In the genomic region with DNA sequence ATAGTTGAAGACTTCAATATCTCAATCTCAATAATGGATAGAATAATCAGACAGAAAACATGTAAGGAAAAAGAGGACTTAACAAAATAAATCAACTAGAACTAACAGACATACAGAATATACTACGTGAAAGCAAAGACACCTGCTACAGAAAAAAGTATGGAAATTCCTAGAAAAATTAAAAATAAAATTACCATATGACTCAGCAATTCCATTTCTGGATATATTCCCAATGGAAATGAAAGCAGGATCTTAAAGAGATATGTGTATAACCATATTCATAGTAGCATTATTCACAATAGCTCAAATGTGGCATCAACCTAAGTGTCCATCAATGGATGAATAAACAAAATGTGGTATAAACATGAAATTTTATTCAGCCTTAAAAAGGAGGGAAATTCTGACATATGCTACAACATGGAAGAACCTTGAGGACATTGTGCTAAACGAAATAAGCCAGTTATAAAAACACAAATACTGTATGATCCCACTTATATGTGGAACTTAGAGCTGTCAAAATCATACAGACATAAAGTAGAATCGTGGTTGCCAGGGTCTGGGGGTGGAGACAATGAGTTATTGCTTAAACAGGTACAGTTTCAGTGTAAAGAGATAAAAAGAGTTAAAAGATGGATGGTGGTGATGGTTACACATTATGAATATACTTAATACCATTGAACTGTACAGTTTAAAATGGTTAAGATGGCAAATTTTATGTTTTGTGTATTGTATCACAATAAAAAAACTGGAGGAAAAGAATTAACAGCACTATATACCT, we compare ENCODE assay signal across 2 cellular contexts.
TF ChIP-seq lines count a peak whose summit lies in the region.

No MANE protein-coding gene starts in this region.

TF ChIP-seq in GM12878, 131 proteins besides CTCF, POLR2A, EP300 and RAD21:
- TF ChIP-seq, protein P1, sequence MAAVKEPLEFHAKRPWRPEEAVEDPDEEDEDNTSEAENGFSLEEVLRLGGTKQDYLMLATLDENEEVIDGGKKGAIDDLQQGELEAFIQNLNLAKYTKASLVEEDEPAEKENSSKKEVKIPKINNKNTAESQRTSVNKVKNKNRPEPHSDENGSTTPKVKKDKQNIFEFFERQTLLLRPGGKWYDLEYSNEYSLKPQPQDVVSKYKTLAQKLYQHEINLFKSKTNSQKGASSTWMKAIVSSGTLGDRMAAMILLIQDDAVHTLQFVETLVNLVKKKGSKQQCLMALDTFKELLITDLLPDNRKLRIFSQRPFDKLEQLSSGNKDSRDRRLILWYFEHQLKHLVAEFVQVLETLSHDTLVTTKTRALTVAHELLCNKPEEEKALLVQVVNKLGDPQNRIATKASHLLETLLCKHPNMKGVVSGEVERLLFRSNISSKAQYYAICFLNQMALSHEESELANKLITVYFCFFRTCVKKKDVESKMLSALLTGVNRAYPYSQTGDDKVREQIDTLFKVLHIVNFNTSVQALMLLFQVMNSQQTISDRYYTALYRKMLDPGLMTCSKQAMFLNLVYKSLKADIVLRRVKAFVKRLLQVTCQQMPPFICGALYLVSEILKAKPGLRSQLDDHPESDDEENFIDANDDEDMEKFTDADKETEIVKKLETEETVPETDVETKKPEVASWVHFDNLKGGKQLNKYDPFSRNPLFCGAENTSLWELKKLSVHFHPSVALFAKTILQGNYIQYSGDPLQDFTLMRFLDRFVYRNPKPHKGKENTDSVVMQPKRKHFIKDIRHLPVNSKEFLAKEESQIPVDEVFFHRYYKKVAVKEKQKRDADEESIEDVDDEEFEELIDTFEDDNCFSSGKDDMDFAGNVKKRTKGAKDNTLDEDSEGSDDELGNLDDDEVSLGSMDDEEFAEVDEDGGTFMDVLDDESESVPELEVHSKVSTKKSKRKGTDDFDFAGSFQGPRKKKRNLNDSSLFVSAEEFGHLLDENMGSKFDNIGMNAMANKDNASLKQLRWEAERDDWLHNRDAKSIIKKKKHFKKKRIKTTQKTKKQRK (IDR thresholded peaks at IDR 0.05; ENCODE audit: low read depth, low read length) = no peak
- TF ChIP-seq ZNF207 (IDR thresholded peaks at IDR 0.05; ENCODE audit: borderline replicate concordance) (no peak), ATF7 (IDR thresholded peaks at IDR 0.05; ENCODE audit: low read depth) (no peak), RBBP5 (conservative IDR thresholded peaks at IDR 0.05) (no peak), HDGF (IDR thresholded peaks at IDR 0.05) (no peak), MYC (IDR thresholded peaks at IDR 0.05; ENCODE audit: insufficient read depth, insufficient read length, insufficient replicate concordance, low read length, severe bottlenecking) (no peak), SUZ12 (IDR thresholded peaks at IDR 0.05; ENCODE audit: unreplicated experiment) (no peak), ASH2L (IDR thresholded peaks at IDR 0.05; ENCODE audit: borderline replicate concordance, low read depth) (no peak), ZNF384 (IDR thresholded peaks at IDR 0.05; ENCODE audit: borderline replicate concordance, low read depth, low read length) (no peak), WRNIP1 (IDR thresholded peaks at IDR 0.05; ENCODE audit: borderline replicate concordance, low read depth, low read length) (no peak), BHLHE40 (IDR thresholded peaks at IDR 0.05; ENCODE audit: borderline replicate concordance in 1 of 2, low read depth in 2 of 2, low read length in 1 of 2) (no peak), PAX8 (IDR thresholded peaks at IDR 0.05) (no peak), SMC3 (IDR thresholded peaks at IDR 0.05; ENCODE audit: borderline replicate concordance, low read length) (no peak)
- TF ChIP-seq, protein P2, sequence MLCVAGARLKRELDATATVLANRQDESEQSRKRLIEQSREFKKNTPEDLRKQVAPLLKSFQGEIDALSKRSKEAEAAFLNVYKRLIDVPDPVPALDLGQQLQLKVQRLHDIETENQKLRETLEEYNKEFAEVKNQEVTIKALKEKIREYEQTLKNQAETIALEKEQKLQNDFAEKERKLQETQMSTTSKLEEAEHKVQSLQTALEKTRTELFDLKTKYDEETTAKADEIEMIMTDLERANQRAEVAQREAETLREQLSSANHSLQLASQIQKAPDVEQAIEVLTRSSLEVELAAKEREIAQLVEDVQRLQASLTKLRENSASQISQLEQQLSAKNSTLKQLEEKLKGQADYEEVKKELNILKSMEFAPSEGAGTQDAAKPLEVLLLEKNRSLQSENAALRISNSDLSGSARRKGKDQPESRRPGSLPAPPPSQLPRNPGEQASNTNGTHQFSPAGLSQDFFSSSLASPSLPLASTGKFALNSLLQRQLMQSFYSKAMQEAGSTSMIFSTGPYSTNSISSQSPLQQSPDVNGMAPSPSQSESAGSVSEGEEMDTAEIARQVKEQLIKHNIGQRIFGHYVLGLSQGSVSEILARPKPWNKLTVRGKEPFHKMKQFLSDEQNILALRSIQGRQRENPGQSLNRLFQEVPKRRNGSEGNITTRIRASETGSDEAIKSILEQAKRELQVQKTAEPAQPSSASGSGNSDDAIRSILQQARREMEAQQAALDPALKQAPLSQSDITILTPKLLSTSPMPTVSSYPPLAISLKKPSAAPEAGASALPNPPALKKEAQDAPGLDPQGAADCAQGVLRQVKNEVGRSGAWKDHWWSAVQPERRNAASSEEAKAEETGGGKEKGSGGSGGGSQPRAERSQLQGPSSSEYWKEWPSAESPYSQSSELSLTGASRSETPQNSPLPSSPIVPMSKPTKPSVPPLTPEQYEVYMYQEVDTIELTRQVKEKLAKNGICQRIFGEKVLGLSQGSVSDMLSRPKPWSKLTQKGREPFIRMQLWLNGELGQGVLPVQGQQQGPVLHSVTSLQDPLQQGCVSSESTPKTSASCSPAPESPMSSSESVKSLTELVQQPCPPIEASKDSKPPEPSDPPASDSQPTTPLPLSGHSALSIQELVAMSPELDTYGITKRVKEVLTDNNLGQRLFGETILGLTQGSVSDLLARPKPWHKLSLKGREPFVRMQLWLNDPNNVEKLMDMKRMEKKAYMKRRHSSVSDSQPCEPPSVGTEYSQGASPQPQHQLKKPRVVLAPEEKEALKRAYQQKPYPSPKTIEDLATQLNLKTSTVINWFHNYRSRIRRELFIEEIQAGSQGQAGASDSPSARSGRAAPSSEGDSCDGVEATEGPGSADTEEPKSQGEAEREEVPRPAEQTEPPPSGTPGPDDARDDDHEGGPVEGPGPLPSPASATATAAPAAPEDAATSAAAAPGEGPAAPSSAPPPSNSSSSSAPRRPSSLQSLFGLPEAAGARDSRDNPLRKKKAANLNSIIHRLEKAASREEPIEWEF (IDR thresholded peaks at IDR 0.05; ENCODE audit: insufficient replicate concordance, low read depth, low read length) = no peak
- TF ChIP-seq, protein P3, sequence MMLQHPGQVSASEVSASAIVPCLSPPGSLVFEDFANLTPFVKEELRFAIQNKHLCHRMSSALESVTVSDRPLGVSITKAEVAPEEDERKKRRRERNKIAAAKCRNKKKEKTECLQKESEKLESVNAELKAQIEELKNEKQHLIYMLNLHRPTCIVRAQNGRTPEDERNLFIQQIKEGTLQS (IDR thresholded peaks at IDR 0.05; ENCODE audit: borderline replicate concordance, extremely low read depth, low read depth, low read length) = no peak

TF ChIP-seq in HEK293T, 16 proteins besides CTCF, POLR2A, EP300 and RAD21:
- TF ChIP-seq LEF1 (IDR thresholded peaks at IDR 0.05; ENCODE audit: borderline replicate concordance) (no peak), ELF4 (IDR thresholded peaks at IDR 0.05) (no peak)
